13 cellular contexts compared by ENCODE assay signal in genomic region chr15:64688179-64688578, GRCh38.
DNase-seq lines count a peak whose midpoint lies in the region; ATAC-seq and TF ChIP-seq lines count a peak whose summit lies in the region.
"Had no signal": no experiment of that assay in that cellular context is flagged by ENCODE, and none has a peak within 500 bp of the region (broad histone marks: within the 10 kb centered on the region; RNA-seq: fewer than 3 reads in every experiment).

No MANE protein-coding gene starts in this region.

- WGBS in esophagus muscularis mucosa, result 64% methylated on average over 3 of the region's 3 CpGs
- 71 to 76% (median 75%) methylated on average over 3 of the region's 3 CpGs for WGBS in psoas muscle, 3 donors

- DNase-seq in Caco-2, result no peak
- DNase-seq in NT2/D1 (ENCODE audit: low read depth, low spot score), result no peak
- no peak for DNase-seq in esophagus muscularis mucosa (ENCODE audit: extremely low spot score)
- no peak for DNase-seq in psoas muscle
- DNase-seq in NAMALWA (ENCODE audit: low spot score), result no peak
- no peak for DNase-seq in NCI-H524 (lab: John Stamatoyannopoulos, UW)
- no peak for DNase-seq in activated CD4-positive, alpha-beta T cell treated with anti-CD3 and anti-CD28 coated beads for 1 hour
- DNase-seq in NCI-H82 treated with DMSO at 0.1 percent for 48 hours (lab: John Stamatoyannopoulos, UW; ENCODE audit: unreplicated experiment), result no peak
- DNase-seq: dermis blood vessel endothelial cell; posterior cingulate gyrus; stimulated activated CD4-positive, alpha-beta T cell treated with anti-CD3 and anti-CD28 coated beads, Interleukin-1b, Interleukin-23, amount 100 ng/mL, for 48 hours had no signal

- TF ChIP-seq POLR2A in esophagus muscularis mucosa (IDR thresholded peaks at IDR 0.05; ENCODE audit: low read depth), result no peak

- no peaks in the 10 kb centered on the region for H3K9me3 Mint-ChIP-seq in Caco-2 (ENCODE audit: unreplicated experiment)

- TF ChIP-seq CTCF in Caco-2 (IDR thresholded peaks at IDR 0.05; ENCODE audit: insufficient read depth in 1 of 2, low read depth in 1 of 2, low read length in 1 of 2, severe bottlenecking in 1 of 2, unreplicated experiment in 1 of 2) (no peak), esophagus muscularis mucosa (IDR thresholded peaks at IDR 0.05) (no peak), psoas muscle (IDR thresholded peaks at IDR 0.05) (no peak)

- H3K9ac ChIP-seq in NT2/D1 (ENCODE audit: insufficient read length, low read depth), result peak overlapping the region; percentile 15
- H3K9ac ChIP-seq: BLaER1 had no signal

- H3K36me3 ChIP-seq in Caco-2 (ENCODE audit: control insufficient read depth, insufficient read depth, low read length) (peaks cover 6% of the 10 kb centered on the region), NT2/D1 (ENCODE audit: insufficient read depth, insufficient read length, low read length) (peaks cover 76% of the 10 kb centered on the region), esophagus muscularis mucosa (peaks cover 22 to 90% (median 70%) of the 10 kb centered on the region in 4 donors), psoas muscle (ENCODE audit: insufficient read depth in 1 of 2, low read depth in 1 of 2) (peaks cover 3 to 83% of the 10 kb centered on the region in 2 donors)

- H3K4me3 ChIP-seq in Caco-2 (ENCODE audit: low read depth, low read length) (no peak overlapping the region), NT2/D1 (ENCODE audit: insufficient read length, low read depth) (no peak overlapping the region), esophagus muscularis mucosa (no peak overlapping the region), psoas muscle (no peak overlapping the region)
- H3K4me3 ChIP-seq: BLaER1, GM12878 had no signal

- H3K27me3 ChIP-seq in Caco-2 (replicated peaks; ENCODE audit: control insufficient read depth, insufficient read depth, low read length) (no peaks in the 10 kb centered on the region), NT2/D1 (ENCODE audit: insufficient read depth, insufficient read length) (no peaks in the 10 kb centered on the region), esophagus muscularis mucosa (no peaks in the 10 kb centered on the region), psoas muscle (ENCODE audit: insufficient read depth in 3 of 3, low read length in 2 of 3) (no peaks in the 10 kb centered on the region)
- H3K27me3 ChIP-seq: BLaER1 had no signal

- peak overlapping the region; percentile 22 to 92 (median 67) for H3K27ac ChIP-seq in esophagus muscularis mucosa (replicated peaks in 1 of 4)
- H3K27ac ChIP-seq in psoas muscle, result peak overlapping the region; percentile 58
- H3K27ac ChIP-seq: BLaER1 had no signal

- no peak for ATAC-seq in psoas muscle
- ATAC-seq: GM12878 had no signal

- POLR2A ChIA-PET in Caco-2 (lab: Charles Lee), result no interaction called here

- no peak overlapping the region for H3K27ac Mint-ChIP-seq in Caco-2 (ENCODE audit: unreplicated experiment)

- CTCF ChIA-PET in Caco-2 (lab: Charles Lee), result no interaction called here

- no peak for TF ChIP-seq EP300 in esophagus muscularis mucosa (IDR thresholded peaks at IDR 0.05)

- H3K4me1 ChIP-seq in Caco-2, result no peaks in the 10 kb centered on the region
- H3K4me1 ChIP-seq in NT2/D1 (ENCODE audit: insufficient read depth, insufficient read length), result peaks cover 18% of the 10 kb centered on the region
- peaks cover 56 to 81% (median 71%) of the 10 kb centered on the region in 4 donors for H3K4me1 ChIP-seq in esophagus muscularis mucosa
- H3K4me1 ChIP-seq in psoas muscle, result peaks cover 41% of the 10 kb centered on the region

- peaks cover 78% of the 10 kb centered on the region for H3K36me3 Mint-ChIP-seq in Caco-2 (ENCODE audit: insufficient read depth, unreplicated experiment)

- H3K9me3 ChIP-seq in Caco-2, result no peaks in the 10 kb centered on the region
- no peaks in the 10 kb centered on the region for H3K9me3 ChIP-seq in NT2/D1 (ENCODE audit: insufficient read depth, low read length)
- H3K9me3 ChIP-seq in esophagus muscularis mucosa, result no peaks in the 10 kb centered on the region
- H3K9me3 ChIP-seq in psoas muscle, result no peaks in the 10 kb centered on the region
- H3K9me3 ChIP-seq: BLaER1 had no signal

- H3K4me3 Mint-ChIP-seq in Caco-2 (ENCODE audit: unreplicated experiment), result no peak overlapping the region

- no peaks in the 10 kb centered on the region for H3K27me3 Mint-ChIP-seq in Caco-2 (ENCODE audit: insufficient read depth, unreplicated experiment)

- H3K4me1 Mint-ChIP-seq in Caco-2 (ENCODE audit: low read depth, unreplicated experiment), result no peaks in the 10 kb centered on the region

- BruUV-seq in Caco-2 (replicated peaks; lab: Mats Ljungman, UMichigan), result TSS peak; percentile 58

- intact Hi-C loops in Caco-2 (cut with micrococcal nuclease; ENCODE audit: unreplicated experiment) (no loop called here), esophagus muscularis mucosa (cut with DNase I) (loop anchor here (5.0 kb wide), 2 partner anchors 119 to 219 kb away; no protein-coding TSS in a partner anchor), psoas muscle (cut with DNase I) (loop anchor here in 1 of 2 donors (5.0 kb wide), 1 partner anchor 119 kb away; no protein-coding TSS in a partner anchor)
